Comparison of ENCODE assay signal across 6 cellular contexts in genomic region chr17:75110307-75110937, GRCh38. TPM values are rescaled to one million over a fixed set of nuclear protein-coding genes. Genes with fewer than 3 reads are reported as not detected.
A peak's percentile ranks its signal among the peaks of the same experiment; 100 is the strongest.
DNase-seq lines count a peak whose midpoint lies in the region; ATAC-seq and TF ChIP-seq lines count a peak whose summit lies in the region.

No MANE protein-coding gene starts in this region.

- ATAC-seq in lower lobe of right lung: peak; percentile 5 to 9
- ATAC-seq in HG02938 (IDR thresholded peaks at IDR 0.05; ENCODE audit: unreplicated experiment): no peak

- H3K9me3 ChIP-seq in lower lobe of right lung: no peaks in the 10 kb centered on the region

- peak overlapping the region; percentile 89 for H3K27ac ChIP-seq in lower lobe of right lung

- no peaks in the 10 kb centered on the region; the same call in 1 of the 2 replicates for H3K27me3 ChIP-seq in H7 (ENCODE audit: control insufficient read depth, insufficient read depth, low read length)
- no peaks in the 10 kb centered on the region for H3K27me3 ChIP-seq in lower lobe of right lung (ENCODE audit: low read depth)

- H3K4me3 ChIP-seq in H7 (ENCODE audit: insufficient read depth, low read depth, low read length) (peak overlapping the region; percentile 71), lower lobe of right lung (peak overlapping the region; percentile 96)

- no peak for TF ChIP-seq CTCF in lower lobe of right lung (IDR thresholded peaks at IDR 0.05)

- intact Hi-C loops in lower lobe of right lung (cut with DNase I): loop anchor here (10.0 kb wide), 1 partner anchor 64 kb away; no protein-coding TSS in a partner anchor

- DNase-seq in H7 (no peak), lower lobe of right lung (peak; percentile 60), D341Med (ENCODE audit: low spot score) (no peak), NCI-H2107 treated with DMSO at 0.1 percent for 48 hours (lab: John Stamatoyannopoulos, UW; ENCODE audit: unreplicated experiment) (no peak)
- DNase-seq in activated CD8-positive, alpha-beta memory T cell treated with anti-CD3 and anti-CD28 coated beads, Interleukin-2, amount 50 U/mL, for 48 hours: peak; percentile 65

- peaks cover 1% of the 10 kb centered on the region; the same call in 1 of the 2 replicates for H3K36me3 ChIP-seq in H7 (replicated peaks; ENCODE audit: control insufficient read depth, insufficient read depth, low read length)
- H3K36me3 ChIP-seq in lower lobe of right lung: no peaks in the 10 kb centered on the region

- H3K4me1 ChIP-seq in lower lobe of right lung: peaks cover 54% of the 10 kb centered on the region

RNA-seq across cellular contexts. Expression of gene ARMC7, which starts 0.7 kb away (rescaled TPM):
- total RNA-seq in H7 (2014; rRNA removed; shearing (Covaris generic)): 6.2 and 9.5 TPM in 2 replicates
- total RNA-seq in lower lobe of right lung: 16.7 TPM

RNA-seq across cellular contexts. Expression of gene NT5C, which starts 21.1 kb away (rescaled TPM):
- total RNA-seq in H7 (2014; rRNA removed; shearing (Covaris generic)): 106 and 118 TPM in 2 replicates
- 34.9 TPM for total RNA-seq in lower lobe of right lung

RNA-seq across cellular contexts. Expression of gene SLC16A5, which starts 22.7 kb away (rescaled TPM):
- 28.2 and 38.8 TPM in 2 replicates for total RNA-seq in H7 (2014; rRNA removed; shearing (Covaris generic))
- 32.3 TPM for total RNA-seq in lower lobe of right lung

RNA-seq across cellular contexts. Expression of gene JPT1, which starts 43.9 kb away (rescaled TPM):
- total RNA-seq in H7 (2014; rRNA removed; shearing (Covaris generic)): 410 and 454 TPM in 2 replicates
- 61.1 TPM for total RNA-seq in lower lobe of right lung

Comparison
In these comparisons a context has a peak if more than half of its experiments do, and no peak if none do; other contexts are left out.
1. DNase-seq: peak in activated CD8-positive, alpha-beta memory T cell treated with anti-CD3 and anti-CD28 coated beads, Interleukin-2, amount 50 U/mL, for 48 hours (single experiment) and lower lobe of right lung (single experiment); none in H7 (single experiment), D341Med (single experiment) and NCI-H2107 treated with DMSO at 0.1 percent for 48 hours (single experiment).